In the genomic region with DNA sequence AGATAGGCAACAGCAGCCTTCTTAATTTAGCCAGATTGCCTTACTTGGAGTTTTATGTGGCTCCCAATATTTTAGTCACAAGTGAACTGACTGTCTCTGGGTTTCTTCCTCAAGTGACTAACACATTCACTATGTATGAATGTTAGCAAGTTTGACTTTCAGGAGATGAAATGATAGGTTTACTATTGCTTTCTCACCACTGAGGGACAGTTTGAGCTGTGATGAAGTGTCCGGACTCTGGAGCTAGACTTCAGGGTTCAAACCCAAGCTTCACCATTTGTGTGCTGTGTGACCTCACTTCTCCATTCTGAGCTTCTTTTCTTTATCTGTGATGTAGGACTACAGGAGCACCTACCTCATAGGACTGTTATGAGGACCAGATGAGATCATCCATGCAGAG, we compare ENCODE assay signal across 14 cellular contexts. TPM values are rescaled to one million over a fixed set of nuclear protein-coding genes. Genes with fewer than 3 reads are reported as not detected.
DNase-seq lines count a peak whose midpoint lies in the region; ATAC-seq and TF ChIP-seq lines count a peak whose summit lies in the region.
"Had no signal": no experiment of that assay in that cellular context is flagged by ENCODE, and none has a peak within 500 bp of the region (broad histone marks: within the 10 kb centered on the region; RNA-seq: fewer than 3 reads in every experiment).

No MANE protein-coding gene starts in this region.

- no peaks in the 10 kb centered on the region for H3K9me3 ChIP-seq in upper lobe of right lung
- H3K9me3 ChIP-seq: BLaER1 had no signal

- no peaks in the 10 kb centered on the region for H3K27me3 ChIP-seq in upper lobe of right lung
- H3K27me3 ChIP-seq: BLaER1 had no signal

- peaks cover 19% of the 10 kb centered on the region for H3K4me1 Mint-ChIP-seq in Calu3 (ENCODE audit: low read depth, unreplicated experiment)

- H3K36me3 Mint-ChIP-seq in Calu3 (ENCODE audit: insufficient read depth, unreplicated experiment) = peaks cover 12% of the 10 kb centered on the region

- CTCF ChIA-PET in Calu3 (lab: Charles Lee) = interaction anchor here (1.0 kb wide), 1 partner anchor 99 kb away, joined by 3 read pairs; no protein-coding TSS in a partner anchor

- no TSS peak for BruUV-seq in Calu3 (replicated peaks; lab: Mats Ljungman, UMichigan)

- H3K36me3 ChIP-seq in upper lobe of right lung = peaks cover 41% of the 10 kb centered on the region

- intact Hi-C loops in sciatic nerve (cut with DNase I) (loop anchor here (1.0 kb wide), 1 partner anchor 20 kb away; no protein-coding TSS in a partner anchor), upper lobe of right lung (cut with DNase I) (no loop called here), Calu3 (cut with micrococcal nuclease; ENCODE audit: unreplicated experiment) (no loop called here)

- H3K27me3 Mint-ChIP-seq in Calu3 (ENCODE audit: unreplicated experiment) = no peaks in the 10 kb centered on the region
- H3K27me3 Mint-ChIP-seq: activated CD4-positive, alpha-beta T cell treated with anti-CD3 and anti-CD28 coated beads, Interleukin-2, amount 10 ng/mL, durations not matched to agents 7 days and 5 days; naive B cell had no signal

- no peak overlapping the region for H3K4me3 ChIP-seq in upper lobe of right lung
- H3K4me3 ChIP-seq: BLaER1 had no signal

- no peak overlapping the region for H3K27ac Mint-ChIP-seq in Calu3 (ENCODE audit: unreplicated experiment)
- H3K27ac Mint-ChIP-seq: activated CD4-positive, alpha-beta T cell treated with anti-CD3 and anti-CD28 coated beads, Interleukin-2, amount 10 ng/mL, durations not matched to agents 7 days and 5 days had no signal

- TF ChIP-seq CTCF in upper lobe of right lung (IDR thresholded peaks at IDR 0.05) (no peak), Calu3 (IDR thresholded peaks at IDR 0.05; ENCODE audit: unreplicated experiment) (no peak)

- DNase-seq in A172 (ENCODE audit: low spot score) (peak; percentile 55), HK-2 (ENCODE audit: unreplicated experiment) (peak; percentile 31), astrocyte of the hippocampus (ENCODE audit: low read depth, low spot score) (peak; percentile 38), iris pigment epithelial cell (ENCODE audit: low read depth) (peak; percentile 85), sciatic nerve (ENCODE audit: low spot score) (no peak), upper lobe of right lung (no peak), Calu3 (no peak)
- DNase-seq: activated CD4-positive, alpha-beta T cell treated with anti-CD3 and anti-CD28 coated beads, Interleukin-2, amount 10 ng/mL, durations not matched to agents 7 days and 5 days; dermis blood vessel endothelial cell; naive B cell; NCI-H510A treated with DMSO at 0.1 percent for 48 hours had no signal

- no peak for ATAC-seq in sciatic nerve
- ATAC-seq in upper lobe of right lung = no peak
- no peak for ATAC-seq in GM18909 (IDR thresholded peaks at IDR 0.05; ENCODE audit: poor library complexity, unreplicated experiment)
- ATAC-seq: HCT116 had no signal

- no peak overlapping the region for H3K4me3 Mint-ChIP-seq in Calu3 (ENCODE audit: low read depth, unreplicated experiment)
- H3K4me3 Mint-ChIP-seq: activated CD4-positive, alpha-beta T cell treated with anti-CD3 and anti-CD28 coated beads, Interleukin-2, amount 10 ng/mL, durations not matched to agents 7 days and 5 days; naive B cell had no signal

- H3K4me1 ChIP-seq in upper lobe of right lung = no peaks in the 10 kb centered on the region
- H3K4me1 ChIP-seq: BLaER1 had no signal

- no peaks in the 10 kb centered on the region for H3K9me3 Mint-ChIP-seq in Calu3 (ENCODE audit: low read depth, unreplicated experiment)
- H3K9me3 Mint-ChIP-seq: activated CD4-positive, alpha-beta T cell treated with anti-CD3 and anti-CD28 coated beads, Interleukin-2, amount 10 ng/mL, durations not matched to agents 7 days and 5 days; naive B cell had no signal

- no peak overlapping the region for H3K27ac ChIP-seq in upper lobe of right lung
- H3K27ac ChIP-seq: BLaER1 had no signal

RNA-seq across cellular contexts. Expression of gene DHX35, which starts 8.2 kb away (rescaled TPM):
- 12.1 and 25.4 TPM in 2 replicates for total RNA-seq in A172 (2014; rRNA removed; shearing (Covaris generic))
- 11.3 TPM for total RNA-seq in sciatic nerve
- 11.1 TPM for total RNA-seq in upper lobe of right lung
- total RNA-seq in Calu3 (2022) = 18.9 and 19.1 TPM in 2 replicates

RNA-seq across cellular contexts. Expression of gene FAM83D, which starts 44.1 kb away (rescaled TPM):
- total RNA-seq in A172 (2014; rRNA removed; shearing (Covaris generic)) = 83.9 and 103 TPM in 2 replicates
- total RNA-seq in sciatic nerve = 0.13 TPM
- total RNA-seq in upper lobe of right lung = 2.0 TPM
- total RNA-seq in Calu3 (2022) = 73.0 and 84.0 TPM in 2 replicates

Comparison
In these comparisons a context has a peak if more than half of its experiments do, and no peak if none do; other contexts are left out.
1. DNase-seq: peak in A172 (single experiment), HK-2 (single experiment), astrocyte of the hippocampus (single experiment) and iris pigment epithelial cell (single experiment); none in sciatic nerve (single experiment), upper lobe of right lung (single experiment) and Calu3 (single experiment).
2. RNA of gene FAM83D, which starts 44.1 kb away (total RNA-seq): 83.9 to 103 TPM in A172 and 73.0 to 84.0 TPM in Calu3; 2.0 TPM in upper lobe of right lung (single experiment) and 0.13 TPM in sciatic nerve (single experiment); every median in the first group is over 10 times any median in the second.